In the genomic region with DNA sequence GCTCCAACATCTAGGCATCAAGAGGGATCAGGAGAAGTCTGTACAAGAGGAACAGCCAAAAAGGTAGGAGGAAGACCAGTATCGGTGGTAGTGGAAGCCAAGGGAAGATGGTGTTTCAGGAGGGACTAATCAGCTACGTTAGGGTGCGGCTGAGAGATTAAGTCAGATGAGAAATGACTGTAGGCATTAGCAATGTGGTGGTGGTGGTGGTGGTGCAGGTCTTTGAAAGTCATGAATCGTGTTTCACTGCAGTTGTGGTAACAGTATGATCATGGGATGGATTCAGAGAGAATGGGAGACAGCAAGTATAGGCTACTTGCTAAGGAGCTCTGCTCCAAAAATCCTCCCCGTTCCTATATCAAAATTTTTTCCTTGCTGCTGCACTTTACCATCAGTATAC, we compare ENCODE assay signal across 22 cellular contexts. TPM values are rescaled to one million over a fixed set of nuclear protein-coding genes. Genes with fewer than 3 reads are reported as not detected.
A peak's percentile ranks its signal among the peaks of the same experiment; 100 is the strongest.
DNase-seq lines count a peak whose midpoint lies in the region; ATAC-seq, FAIRE-seq and TF ChIP-seq lines count a peak whose summit lies in the region.
"Had no signal": no experiment of that assay in that cellular context is flagged by ENCODE, and none has a peak within 500 bp of the region (broad histone marks: within the 10 kb centered on the region; RNA-seq: fewer than 3 reads in every experiment).

No MANE protein-coding gene starts in this region.

- TF ChIP-seq POLR2A in GM12891 (IDR thresholded peaks at IDR 0.05; ENCODE audit: low read depth, low read length), result no peak

- CTCF ChIA-PET in activated CD4-positive, alpha-beta T cell treated with anti-CD3 and anti-CD28 coated beads for 36 hours (lab: Charles Lee), result no interaction called here

- H3K27ac ChIP-seq in trophoblast cell (ENCODE audit: low read depth, low read length), result no peak overlapping the region
- H3K27ac ChIP-seq in WERI-Rb-1, result no peak overlapping the region
- H3K27ac ChIP-seq: SJSA1 had no signal

- no peak overlapping the region for H3K14ac ChIP-seq in trophoblast cell (ENCODE audit: low read length)

- H3K79me1 ChIP-seq in trophoblast cell (ENCODE audit: low read length), result no peaks in the 10 kb centered on the region

- no peak overlapping the region for H2AFZ ChIP-seq in trophoblast cell (ENCODE audit: insufficient read depth, low read length, poor library complexity)

- H2BK5ac ChIP-seq in trophoblast cell (ENCODE audit: low read depth, low read length, poor library complexity), result no peak overlapping the region

- no peaks in the 10 kb centered on the region for H3K27me3 Mint-ChIP-seq in activated CD4-positive, alpha-beta T cell treated with anti-CD3 and anti-CD28 coated beads for 36 hours
- no peaks in the 10 kb centered on the region for H3K27me3 Mint-ChIP-seq in activated T-helper 17 cell treated with anti-CD3 and anti-CD28 coated beads, Interleukin-2, amount 50 U/mL, for 72 hours

- no peak overlapping the region for H3K9ac ChIP-seq in trophoblast cell (ENCODE audit: low read length)

- DNase-seq in activated CD4-positive, alpha-beta T cell treated with anti-CD3 and anti-CD28 coated beads for 36 hours, result peak; percentile 9
- DNase-seq in activated CD4-positive, alpha-beta T cell treated with anti-CD3 and anti-CD28 coated beads for 4 hours, result no peak
- DNase-seq in GM12891 (ENCODE audit: insufficient read length, low spot score), result no peak
- peak; percentile 22 to 58 for DNase-seq in trophoblast cell
- DNase-seq in WERI-Rb-1, result no peak
- DNase-seq: 8988T; AML-193; C1 segment of cervical spinal cord; CD8-positive, alpha-beta T cell; DMS153; GOT3; Kasumi-1; NCI-H1694 treated with DMSO at 0.1 percent for 48 hours; NCI-H446; NCI-H526 had no signal

- no peak overlapping the region for H3K4ac ChIP-seq in trophoblast cell (ENCODE audit: low read depth, low read length)

- H2BK120ac ChIP-seq in trophoblast cell (ENCODE audit: insufficient read depth, low read length, poor library complexity), result no peak overlapping the region

- H3K9me3 ChIP-seq in trophoblast cell (ENCODE audit: insufficient read depth, low read depth, low read length) (no peaks in the 10 kb centered on the region), WERI-Rb-1 (ENCODE audit: severe bottlenecking) (no peaks in the 10 kb centered on the region)
- H3K9me3 ChIP-seq: SJSA1 had no signal

- H3K36me3 ChIP-seq in trophoblast cell (ENCODE audit: control insufficient read depth in 1 of 2, insufficient read depth in 2 of 2, low read length in 2 of 2) (peaks cover 8 to 12% of the 10 kb centered on the region in 2 experiments), WERI-Rb-1 (peaks cover 9% of the 10 kb centered on the region)

- no peak overlapping the region for H2AK5ac ChIP-seq in trophoblast cell (ENCODE audit: low read length)

- POLR2A ChIA-PET in activated CD4-positive, alpha-beta T cell treated with anti-CD3 and anti-CD28 coated beads for 36 hours (lab: Charles Lee), result no interaction called here

- no peaks in the 10 kb centered on the region for H3K79me2 ChIP-seq in trophoblast cell (ENCODE audit: control insufficient read depth, insufficient read depth, low read length, poor library complexity)

- no peak overlapping the region for H4K91ac ChIP-seq in trophoblast cell (ENCODE audit: low read depth, low read length)

- no peak overlapping the region for H4K8ac ChIP-seq in trophoblast cell (ENCODE audit: low read depth, low read length)

- peak; percentile 36 for ATAC-seq in activated CD4-positive, alpha-beta T cell treated with anti-CD3 and anti-CD28 coated beads for 36 hours
- no peak for ATAC-seq in activated T-helper 17 cell treated with anti-CD3 and anti-CD28 coated beads, Interleukin-2, amount 50 U/mL, for 72 hours (replicated peaks)
- ATAC-seq in HG02970 (IDR thresholded peaks at IDR 0.05; ENCODE audit: low FRiP score, unreplicated experiment), result no peak
- ATAC-seq: CD8-positive, alpha-beta T cell; HCT116; Right ventricle myocardium inferior had no signal

- TF ChIP-seq CTCF in WERI-Rb-1 (IDR thresholded peaks at IDR 0.05; ENCODE audit: low read depth, low read length), result no peak

- intact Hi-C loops in activated CD4-positive, alpha-beta T cell treated with anti-CD3 and anti-CD28 coated beads for 36 hours (cut with DNase I, micrococcal nuclease), result no loop called here

- H4K12ac ChIP-seq in trophoblast cell (ENCODE audit: low read depth, low read length), result no peak overlapping the region

- no peak overlapping the region for H3K4me3 Mint-ChIP-seq in activated CD4-positive, alpha-beta T cell treated with anti-CD3 and anti-CD28 coated beads for 36 hours
- no peak overlapping the region for H3K4me3 Mint-ChIP-seq in activated T-helper 17 cell treated with anti-CD3 and anti-CD28 coated beads, Interleukin-2, amount 50 U/mL, for 72 hours
- H3K4me3 Mint-ChIP-seq: CD8-positive, alpha-beta T cell had no signal

- H3K23ac ChIP-seq in trophoblast cell (ENCODE audit: low read length), result no peak overlapping the region

- H3K18ac ChIP-seq in trophoblast cell (ENCODE audit: low read length), result no peak overlapping the region

- H3K27me3 ChIP-seq in trophoblast cell (ENCODE audit: insufficient read depth, low read length), result no peaks in the 10 kb centered on the region
- H3K27me3 ChIP-seq in WERI-Rb-1 (ENCODE audit: insufficient read depth, low read depth, severe bottlenecking), result no peaks in the 10 kb centered on the region
- H3K27me3 ChIP-seq: SJSA1 had no signal

- H3K27ac Mint-ChIP-seq in activated CD4-positive, alpha-beta T cell treated with anti-CD3 and anti-CD28 coated beads for 36 hours, result no peak overlapping the region
- H3K27ac Mint-ChIP-seq in activated T-helper 17 cell treated with anti-CD3 and anti-CD28 coated beads, Interleukin-2, amount 50 U/mL, for 72 hours, result peak overlapping the region; percentile 10
- H3K27ac Mint-ChIP-seq: CD8-positive, alpha-beta T cell had no signal

- H3K4me1 ChIP-seq in trophoblast cell (ENCODE audit: control insufficient read depth in 1 of 2, insufficient read depth in 2 of 2, low read length in 2 of 2), result no peaks in the 10 kb centered on the region
- H3K4me1 ChIP-seq: SJSA1 had no signal

- FAIRE-seq in GM12891 (lab: Jason Lieb, UNC), result peak; percentile 60
- FAIRE-seq: GM12892, GM18507 had no signal

- H3K4me3 ChIP-seq in trophoblast cell (ENCODE audit: low read depth, low read length) (no peak overlapping the region), WERI-Rb-1 (ENCODE audit: low read depth, low read length) (no peak overlapping the region)
- H3K4me3 ChIP-seq: SJSA1 had no signal

- H2BK12ac ChIP-seq in trophoblast cell (ENCODE audit: low read length), result no peak overlapping the region

- peaks cover 12% of the 10 kb centered on the region for H3K36me3 Mint-ChIP-seq in activated CD4-positive, alpha-beta T cell treated with anti-CD3 and anti-CD28 coated beads for 36 hours (ENCODE audit: low read depth)
- peaks cover 76% of the 10 kb centered on the region for H3K36me3 Mint-ChIP-seq in activated T-helper 17 cell treated with anti-CD3 and anti-CD28 coated beads, Interleukin-2, amount 50 U/mL, for 72 hours (ENCODE audit: low read depth)

- no peaks in the 10 kb centered on the region for H3K4me1 Mint-ChIP-seq in activated CD4-positive, alpha-beta T cell treated with anti-CD3 and anti-CD28 coated beads for 36 hours
- peaks cover 4% of the 10 kb centered on the region for H3K4me1 Mint-ChIP-seq in activated T-helper 17 cell treated with anti-CD3 and anti-CD28 coated beads, Interleukin-2, amount 50 U/mL, for 72 hours

- WGBS in trophoblast cell (ENCODE audit: extremely low coverage, insufficient coverage, insufficient read length), result 100% methylated on average over 1 of the region's 5 CpGs

- no peak overlapping the region for H3K4me2 ChIP-seq in trophoblast cell (ENCODE audit: low read length)

- H3K9me3 Mint-ChIP-seq in activated CD4-positive, alpha-beta T cell treated with anti-CD3 and anti-CD28 coated beads for 36 hours (ENCODE audit: low read depth), result no peaks in the 10 kb centered on the region
- H3K9me3 Mint-ChIP-seq in activated T-helper 17 cell treated with anti-CD3 and anti-CD28 coated beads, Interleukin-2, amount 50 U/mL, for 72 hours, result no peaks in the 10 kb centered on the region
- H3K9me3 Mint-ChIP-seq: CD8-positive, alpha-beta T cell had no signal

TF ChIP-seq in GM12891, 5 proteins besides CTCF, POLR2A, EP300 and RAD21:
- TF ChIP-seq TAF1 (IDR thresholded peaks at IDR 0.05; ENCODE audit: low read depth, low read length) (no peak), PAX5 (IDR thresholded peaks at IDR 0.05; ENCODE audit: insufficient read depth, low read length, severe bottlenecking) (no peak), POLR2AphosphoS5 (IDR thresholded peaks at IDR 0.05; ENCODE audit: low read depth, low read length) (no peak), POU2F2 (IDR thresholded peaks at IDR 0.05; ENCODE audit: low read depth, low read length) (no peak), SPI1 (IDR thresholded peaks at IDR 0.05; ENCODE audit: low read depth, low read length) (no peak)
TF ChIP-seq in GM12891: peak in this region for 0.

RNA-seq across cellular contexts. Expression of gene ASTE1, which starts 35.5 kb away (rescaled TPM):
- total RNA-seq in activated CD4-positive, alpha-beta T cell treated with anti-CD3 and anti-CD28 coated beads for 36 hours, result 1 to 10 TPM; 8.2 to 9.1 TPM
- polyA plus RNA-seq in GM12891 (2012; ENCODE audit: low read depth, missing spikeins), result 3.8 TPM
- 10 to 100 TPM in 1 of 2 donors, 1 to 10 TPM in 1; 6.5 to 11.8 TPM for total RNA-seq in activated T-helper 17 cell treated with anti-CD3 and anti-CD28 coated beads, Interleukin-2, amount 50 U/mL, for 72 hours
- polyA plus RNA-seq in trophoblast cell (2013), result 3.0 TPM in 2 replicates

RNA-seq across cellular contexts. Expression of gene NEK11, which starts 35.6 kb away (rescaled TPM):
- 1 to 10 TPM; 1.0 to 1.3 TPM for total RNA-seq in activated CD4-positive, alpha-beta T cell treated with anti-CD3 and anti-CD28 coated beads for 36 hours
- 0.45 TPM for polyA plus RNA-seq in GM12891 (2012; ENCODE audit: low read depth, missing spikeins)
- 1 to 10 TPM; 3.1 to 3.2 TPM for total RNA-seq in activated T-helper 17 cell treated with anti-CD3 and anti-CD28 coated beads, Interleukin-2, amount 50 U/mL, for 72 hours
- 2.1 and 2.4 TPM in 2 replicates for polyA plus RNA-seq in trophoblast cell (2013)

Comparison
In these comparisons a context has a peak if more than half of its experiments do, and no peak if none do; other contexts are left out.
1. DNase-seq: peak in activated CD4-positive, alpha-beta T cell treated with anti-CD3 and anti-CD28 coated beads for 36 hours (single experiment) and trophoblast cell (2 of 2); none in activated CD4-positive, alpha-beta T cell treated with anti-CD3 and anti-CD28 coated beads for 4 hours (0 of 2), GM12891 (single experiment) and WERI-Rb-1 (single experiment).